8 cellular contexts compared by ENCODE assay signal in genomic region chr5:148998174-148998797, GRCh38.
DNase-seq lines count a peak whose midpoint lies in the region; ATAC-seq and TF ChIP-seq lines count a peak whose summit lies in the region.

No MANE protein-coding gene starts in this region.

- H3K36me3 Mint-ChIP-seq in activated naive CD8-positive, alpha-beta T cell treated with anti-CD3 and anti-CD28 coated beads, Interleukin-2, amount 50 U/mL, for 24 hours (ENCODE audit: low read depth): no peaks in the 10 kb centered on the region
- no peaks in the 10 kb centered on the region for H3K36me3 Mint-ChIP-seq in activated naive CD8-positive, alpha-beta T cell treated with anti-CD3 and anti-CD28 coated beads for 36 hours

- no peaks in the 10 kb centered on the region for H3K9me3 Mint-ChIP-seq in activated naive CD8-positive, alpha-beta T cell treated with anti-CD3 and anti-CD28 coated beads, Interleukin-2, amount 50 U/mL, for 24 hours
- no peaks in the 10 kb centered on the region for H3K9me3 Mint-ChIP-seq in activated naive CD8-positive, alpha-beta T cell treated with anti-CD3 and anti-CD28 coated beads for 36 hours

- ATAC-seq in activated naive CD8-positive, alpha-beta T cell treated with anti-CD3 and anti-CD28 coated beads, Interleukin-2, amount 50 U/mL, for 24 hours: no peak

- DNase-seq in activated naive CD8-positive, alpha-beta T cell treated with anti-CD3 and anti-CD28 coated beads, Interleukin-2, amount 50 U/mL, for 24 hours: peak; percentile 15
- DNase-seq in activated naive CD8-positive, alpha-beta T cell treated with anti-CD3 and anti-CD28 coated beads for 36 hours: no peak
- DNase-seq in NCI-H226 (peak; percentile 49), amniotic stem cell (lab: John Stamatoyannopoulos, UW) (peak; percentile 53), iPS-NIHi7 (ENCODE audit: extremely low spot score) (peak; percentile 55), superior temporal gyrus (ENCODE audit: extremely low spot score) (peak; percentile 84)
- DNase-seq in activated CD8-positive, alpha-beta memory T cell treated with anti-CD3 and anti-CD28 coated beads, Interleukin-2, amount 50 U/mL, for 48 hours: no peak

- CTCF ChIA-PET in HEK293 (lab: Yijun Ruan, JAX): interaction anchor here (0.6 to 6.0 kb wide), 24 partner anchors 9 to 563 kb away, joined by 3 to 45 read pairs (median 5); no protein-coding TSS in a partner anchor

- H3K36me3 ChIP-seq in HEK293 (ENCODE audit: control insufficient read depth in 2 of 2, insufficient read depth in 1 of 2, low read length in 2 of 2): no peaks in the 10 kb centered on the region

- TF ChIP-seq CTCF in HEK293 (tag by site-specific recombination; IDR thresholded peaks at IDR 0.05): peak; percentile 28; the same call in 1 of the 2 replicates

- H3K27me3 Mint-ChIP-seq in activated naive CD8-positive, alpha-beta T cell treated with anti-CD3 and anti-CD28 coated beads, Interleukin-2, amount 50 U/mL, for 24 hours: peaks cover 28% of the 10 kb centered on the region
- H3K27me3 Mint-ChIP-seq in activated naive CD8-positive, alpha-beta T cell treated with anti-CD3 and anti-CD28 coated beads for 36 hours: peaks cover 23% of the 10 kb centered on the region

- H3K4me3 Mint-ChIP-seq in activated naive CD8-positive, alpha-beta T cell treated with anti-CD3 and anti-CD28 coated beads, Interleukin-2, amount 50 U/mL, for 24 hours: no peak overlapping the region
- no peak overlapping the region for H3K4me3 Mint-ChIP-seq in activated naive CD8-positive, alpha-beta T cell treated with anti-CD3 and anti-CD28 coated beads for 36 hours

- no peaks in the 10 kb centered on the region for H3K9me3 ChIP-seq in HEK293 (ENCODE audit: control insufficient read depth, insufficient read depth, low read depth, low read length)

- H3K4me1 Mint-ChIP-seq in activated naive CD8-positive, alpha-beta T cell treated with anti-CD3 and anti-CD28 coated beads, Interleukin-2, amount 50 U/mL, for 24 hours: no peaks in the 10 kb centered on the region
- H3K4me1 Mint-ChIP-seq in activated naive CD8-positive, alpha-beta T cell treated with anti-CD3 and anti-CD28 coated beads for 36 hours: no peaks in the 10 kb centered on the region

- POLR2A ChIA-PET in HEK293 (lab: Yijun Ruan, JAX): no interaction called here

- H3K27ac Mint-ChIP-seq in activated naive CD8-positive, alpha-beta T cell treated with anti-CD3 and anti-CD28 coated beads, Interleukin-2, amount 50 U/mL, for 24 hours: no peak overlapping the region
- H3K27ac Mint-ChIP-seq in activated naive CD8-positive, alpha-beta T cell treated with anti-CD3 and anti-CD28 coated beads for 36 hours: no peak overlapping the region

- H3K4me3 ChIP-seq in HEK293 (ENCODE audit: low read depth, low read length): no peak overlapping the region

- no peak overlapping the region for H3K27ac ChIP-seq in HEK293 (ENCODE audit: extremely low read depth, low read depth, low read length)

- no peaks in the 10 kb centered on the region for H3K4me1 ChIP-seq in HEK293 (ENCODE audit: control insufficient read depth, insufficient read depth, low read length)

TF ChIP-seq in HEK293, 187 proteins besides CTCF, POLR2A, EP300 and RAD21:
- TF ChIP-seq ZNF654 (tag by site-specific recombination; IDR thresholded peaks at IDR 0.05; ENCODE audit: low read depth) (peak; percentile 67), ZNF544 (tag by site-specific recombination; IDR thresholded peaks at IDR 0.05) (no peak)

Comparison
In these comparisons a context has a peak if more than half of its experiments do, and no peak if none do; other contexts are left out.
1. DNase-seq: peak in activated naive CD8-positive, alpha-beta T cell treated with anti-CD3 and anti-CD28 coated beads, Interleukin-2, amount 50 U/mL, for 24 hours (single experiment), NCI-H226 (single experiment), amniotic stem cell (single experiment), iPS-NIHi7 (single experiment) and superior temporal gyrus (single experiment); none in activated naive CD8-positive, alpha-beta T cell treated with anti-CD3 and anti-CD28 coated beads for 36 hours (single experiment) and activated CD8-positive, alpha-beta memory T cell treated with anti-CD3 and anti-CD28 coated beads, Interleukin-2, amount 50 U/mL, for 48 hours (single experiment).